10 cellular contexts compared by ENCODE assay signal in the genomic region with DNA sequence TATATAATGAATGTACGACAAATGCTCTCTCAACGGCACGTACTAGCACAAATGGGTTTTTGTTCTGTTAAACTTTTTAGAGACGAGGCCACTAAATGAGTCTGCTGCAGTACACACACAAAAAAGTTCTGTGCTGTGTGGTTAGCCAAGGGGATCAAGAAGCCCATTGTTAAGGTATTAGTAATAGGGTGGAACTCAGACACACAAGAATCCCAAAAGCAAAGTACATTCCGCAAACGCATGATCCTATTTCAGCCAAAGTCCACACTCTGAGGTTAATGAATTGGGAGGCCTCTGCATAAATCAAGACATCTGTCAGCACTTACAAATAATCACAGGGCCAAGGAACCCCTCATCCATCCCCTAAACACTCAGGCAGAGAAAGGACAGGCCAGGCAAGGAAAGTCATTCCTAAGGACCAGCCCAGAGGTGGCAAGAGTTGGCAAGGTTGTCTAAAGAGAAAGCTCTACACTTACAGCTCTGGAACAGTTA. TPM values are rescaled to one million over a fixed set of nuclear protein-coding genes. Genes with fewer than 3 reads are reported as not detected.
A peak's percentile ranks its signal among the peaks of the same experiment; 100 is the strongest.
DNase-seq lines count a peak whose midpoint lies in the region; ATAC-seq and TF ChIP-seq lines count a peak whose summit lies in the region.
"Had no signal": no experiment of that assay in that cellular context is flagged by ENCODE, and none has a peak within 500 bp of the region (broad histone marks: within the 10 kb centered on the region; RNA-seq: fewer than 3 reads in every experiment).

No MANE protein-coding gene starts in this region.

- DNase-seq in GM03348 (ENCODE audit: low spot score), result peak; percentile 57
- peak; percentile 91 for DNase-seq in SW480 (ENCODE audit: low spot score)
- peak; percentile 98 for DNase-seq in skeletal muscle cell (ENCODE audit: low read depth)
- no peak for DNase-seq in NCI-H2196 (lab: John Stamatoyannopoulos, UW; ENCODE audit: unreplicated experiment)
- DNase-seq in activated naive CD4-positive, alpha-beta T cell (lab: John Stamatoyannopoulos, UW), result no peak
- no peak for DNase-seq in activated CD4-positive, alpha-beta T cell treated with anti-CD3 and anti-CD28 coated beads, Interleukin-2, amount 50 U/mL, for 48 hours
- DNase-seq: stimulated activated naive CD4-positive, alpha-beta T cell treated with Interleukin-2 at 50 U/mL for 16 hours had no signal

- H3K36me3 ChIP-seq in gastroesophageal sphincter, result no peaks in the 10 kb centered on the region

- H3K27ac ChIP-seq in gastroesophageal sphincter, result peak overlapping the region; percentile 29 to 63 (median 55)

- H3K9me3 ChIP-seq in gastroesophageal sphincter, result no peaks in the 10 kb centered on the region

- TF ChIP-seq POLR2A in gastroesophageal sphincter (IDR thresholded peaks at IDR 0.05), result no peak

- TF ChIP-seq EP300 in gastroesophageal sphincter (IDR thresholded peaks at IDR 0.05), result no peak

- H3K27me3 ChIP-seq in gastroesophageal sphincter, result no peaks in the 10 kb centered on the region

- TF ChIP-seq CTCF in gastroesophageal sphincter (IDR thresholded peaks at IDR 0.05), result no peak

- H3K4me1 ChIP-seq in gastroesophageal sphincter, result peaks cover 0 to 11% (median 0%) of the 10 kb centered on the region in 3 donors

- H3K4me3 ChIP-seq in gastroesophageal sphincter (no peak overlapping the region), skeletal muscle cell (ENCODE audit: low read depth, low read length) (peak overlapping the region; percentile 2)
- H3K4me3 ChIP-seq: GM12878 had no signal

- 54 to 56% methylated on average over 6 of the region's 6 CpGs for WGBS in gastroesophageal sphincter (ENCODE audit: low coverage in 1 of 2), 2 donors

- ATAC-seq in gastroesophageal sphincter (peak; percentile 82), HG03571 (IDR thresholded peaks at IDR 0.05; ENCODE audit: unreplicated experiment) (no peak)
- ATAC-seq: GM12878 had no signal

RNA-seq across cellular contexts. Expression of a gene that starts 12.1 kb away (rescaled TPM):
- total RNA-seq in gastroesophageal sphincter, result 10 to 100 TPM in 2 of 4 donors, 1 to 10 TPM in 2; 7.9 to 25.5 (median 11.8) TPM

RNA-seq across cellular contexts. Expression of a gene that starts 12.6 kb away (rescaled TPM):
- under 1 TPM; 0.08 to 0.96 (median 0.36) TPM for total RNA-seq in gastroesophageal sphincter
- total RNA-seq: GM12878 had no signal

Comparison
In these comparisons a context has a peak if more than half of its experiments do, and no peak if none do; other contexts are left out.
1. DNase-seq: peak in GM03348 (single experiment), SW480 (single experiment) and skeletal muscle cell (single experiment); none in NCI-H2196 (single experiment), activated naive CD4-positive, alpha-beta T cell (0 of 4) and activated CD4-positive, alpha-beta T cell treated with anti-CD3 and anti-CD28 coated beads, Interleukin-2, amount 50 U/mL, for 48 hours (0 of 2).